12 cellular contexts compared by ENCODE assay signal in the genomic region with DNA sequence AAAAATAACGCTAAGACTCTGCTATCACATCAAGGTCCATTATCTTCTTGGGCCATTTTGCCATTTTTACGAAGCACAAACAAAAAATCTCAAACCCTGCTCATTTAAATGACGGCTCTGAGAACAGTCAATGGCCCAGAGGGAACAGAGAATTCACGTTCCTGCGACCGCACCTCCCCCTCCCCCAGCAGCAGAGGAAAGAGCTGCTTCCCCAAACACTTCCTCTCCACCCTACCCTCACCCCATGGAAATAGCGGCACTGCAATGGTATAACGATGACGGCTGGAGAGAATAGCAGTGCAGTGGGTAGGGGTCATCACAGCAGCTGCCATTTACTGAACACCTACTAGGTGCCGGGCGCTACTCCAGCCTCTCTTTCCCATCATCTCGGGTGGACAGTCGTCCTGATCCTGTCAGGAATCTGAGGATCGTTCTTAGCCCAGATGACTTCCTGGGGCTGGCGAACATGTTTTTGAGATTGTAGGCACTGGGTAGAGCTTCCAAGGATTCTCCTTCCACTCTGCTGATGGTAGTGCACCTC.
DNase-seq lines count a peak whose midpoint lies in the region; ATAC-seq and TF ChIP-seq lines count a peak whose summit lies in the region.
"Had no signal": no experiment of that assay in that cellular context is flagged by ENCODE, and none has a peak within 500 bp of the region (broad histone marks: within the 10 kb centered on the region; RNA-seq: fewer than 3 reads in every experiment).

No MANE protein-coding gene starts in this region.

- peaks cover 10% of the 10 kb centered on the region for H3K4me1 Mint-ChIP-seq in HFFc6 (ENCODE audit: low read depth)

- H3K27ac ChIP-seq in gastrocnemius medialis (peak overlapping the region; percentile 52 to 88 (median 76)), hepatocyte (no peak overlapping the region)

- 75% methylated on average over 15 of the region's 15 CpGs for WGBS in hepatocyte (ENCODE audit: low lambda C conversion rate, missing lambda C conversion rate)

- H3K36me3 ChIP-seq in gastrocnemius medialis: no peaks in the 10 kb centered on the region
- no peaks in the 10 kb centered on the region for H3K36me3 ChIP-seq in hepatocyte (replicated peaks; ENCODE audit: insufficient read depth, low read depth)

- H3K9me3 ChIP-seq in gastrocnemius medialis: no peaks in the 10 kb centered on the region
- no peaks in the 10 kb centered on the region for H3K9me3 ChIP-seq in hepatocyte (ENCODE audit: low read depth)

- H2AFZ ChIP-seq in hepatocyte: no peak overlapping the region

- no peak for TF ChIP-seq CTCF in gastrocnemius medialis (IDR thresholded peaks at IDR 0.05 in 4 of 5, conservative IDR thresholded peaks at IDR 0.05 in 1 of 5)
- no peak for TF ChIP-seq CTCF in HFFc6 (IDR thresholded peaks at IDR 0.05)
- TF ChIP-seq CTCF in hepatocyte (IDR thresholded peaks at IDR 0.05; ENCODE audit: poor library complexity): no peak

- in situ Hi-C loops in gastrocnemius medialis (cut with MboI; ENCODE audit: low sequenced_read_pairs in 4 of 4): no loop called here

- H3K79me2 ChIP-seq in hepatocyte: peaks cover 94% of the 10 kb centered on the region

- peaks cover 72% of the 10 kb centered on the region for H4K20me1 ChIP-seq in hepatocyte (ENCODE audit: insufficient read depth, poor library complexity, severe bottlenecking)

- no peaks in the 10 kb centered on the region; the same call in none of the 2 replicates for H3K27me3 Mint-ChIP-seq in HFFc6 (ENCODE audit: insufficient read depth)
- H3K27me3 Mint-ChIP-seq: activated naive CD8-positive, alpha-beta T cell treated with anti-CD3 and anti-CD28 coated beads, Interleukin-2, amount 50 U/mL, for 24 hours had no signal

- TF ChIP-seq POLR2A in gastrocnemius medialis (IDR thresholded peaks at IDR 0.05): no peak

- peaks cover 97 to 100% of the 10 kb centered on the region in 2 donors for H3K4me1 ChIP-seq in gastrocnemius medialis
- peaks cover 30% of the 10 kb centered on the region for H3K4me1 ChIP-seq in hepatocyte (ENCODE audit: insufficient read depth)

- ATAC-seq in GM18511 (IDR thresholded peaks at IDR 0.05; ENCODE audit: unreplicated experiment) (peak; percentile 52), Right ventricle myocardium inferior (no peak), gastrocnemius medialis (no peak), GM21723 (IDR thresholded peaks at IDR 0.05; ENCODE audit: unreplicated experiment) (no peak)
- ATAC-seq: activated naive CD8-positive, alpha-beta T cell treated with anti-CD3 and anti-CD28 coated beads, Interleukin-2, amount 50 U/mL, for 24 hours had no signal

- H3K27ac Mint-ChIP-seq in HFFc6: no peak overlapping the region
- H3K27ac Mint-ChIP-seq: activated naive CD8-positive, alpha-beta T cell treated with anti-CD3 and anti-CD28 coated beads, Interleukin-2, amount 50 U/mL, for 24 hours had no signal

- no peak overlapping the region for H3K4me2 ChIP-seq in hepatocyte

- DNase-seq in OCI-M1 (lab: John Stamatoyannopoulos, UW): peak; percentile 25
- peak; percentile 80 for DNase-seq in Right ventricle myocardium inferior (ENCODE audit: missing footprints)
- DNase-seq in gastrocnemius medialis: no peak
- no peak for DNase-seq in HFFc6
- DNase-seq in hepatocyte (ENCODE audit: low spot score): no peak
- DNase-seq in NCI-H345 treated with DMSO at 0.1 percent for 48 hours (lab: John Stamatoyannopoulos, UW; ENCODE audit: unreplicated experiment): no peak
- DNase-seq: activated CD4-positive, alpha-beta T cell treated with anti-CD3 and anti-CD28 coated beads, Interleukin-2, amount 50 U/mL, for 1 hour; activated naive CD8-positive, alpha-beta T cell treated with anti-CD3 and anti-CD28 coated beads, Interleukin-2, amount 50 U/mL, for 24 hours; islet precursor cell; NCI-H1436 treated with DMSO at 0.1 percent for 48 hours had no signal

- H3K4me3 ChIP-seq in gastrocnemius medialis: no peak overlapping the region
- H3K4me3 ChIP-seq in hepatocyte: no peak overlapping the region

- no peak overlapping the region for H3K4me3 Mint-ChIP-seq in HFFc6
- H3K4me3 Mint-ChIP-seq: activated naive CD8-positive, alpha-beta T cell treated with anti-CD3 and anti-CD28 coated beads, Interleukin-2, amount 50 U/mL, for 24 hours had no signal

- H3K36me3 Mint-ChIP-seq in HFFc6 (ENCODE audit: low read depth): no peaks in the 10 kb centered on the region

- no peaks in the 10 kb centered on the region for H3K9me3 Mint-ChIP-seq in HFFc6
- H3K9me3 Mint-ChIP-seq: activated naive CD8-positive, alpha-beta T cell treated with anti-CD3 and anti-CD28 coated beads, Interleukin-2, amount 50 U/mL, for 24 hours had no signal

- H3K27me3 ChIP-seq in gastrocnemius medialis: no peaks in the 10 kb centered on the region
- no peaks in the 10 kb centered on the region for H3K27me3 ChIP-seq in hepatocyte

- H3K9me2 ChIP-seq in hepatocyte (replicated peaks; ENCODE audit: insufficient read depth): no peaks in the 10 kb centered on the region

- intact Hi-C loops in Right ventricle myocardium inferior (cut with DNase I): no loop called here
- intact Hi-C loops in gastrocnemius medialis (cut with DNase I; ENCODE audit: low total_unique reads): no loop called here

Comparison
In these comparisons a context has a peak if more than half of its experiments do, and no peak if none do; other contexts are left out.
1. DNase-seq: peak in OCI-M1 (single experiment) and Right ventricle myocardium inferior (single experiment); none in gastrocnemius medialis (0 of 2), HFFc6 (single experiment), hepatocyte (single experiment) and NCI-H345 treated with DMSO at 0.1 percent for 48 hours (single experiment).